Comparison of ENCODE assay signal across 8 cellular contexts in the genomic region with DNA sequence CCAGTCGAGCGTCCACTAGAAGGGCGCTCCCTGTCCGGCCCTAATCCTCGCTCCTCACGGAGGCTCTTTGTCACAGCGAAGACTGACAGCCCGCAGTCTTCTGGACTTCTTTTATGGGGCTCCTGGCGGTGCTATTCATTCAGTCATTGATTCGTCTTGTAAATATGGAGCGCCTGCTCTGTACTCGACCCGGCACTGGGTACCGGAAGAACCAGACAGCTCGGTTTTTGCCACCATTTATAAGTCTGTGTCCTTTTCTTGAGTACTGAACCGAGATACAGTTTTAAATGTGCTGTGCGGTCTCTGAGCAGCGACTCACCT. TPM values are rescaled to one million over a fixed set of nuclear protein-coding genes. Genes with fewer than 3 reads are reported as not detected.
A peak's percentile ranks its signal among the peaks of the same experiment; 100 is the strongest.
DNase-seq lines count a peak whose midpoint lies in the region; ATAC-seq lines count a peak whose summit lies in the region.

No MANE protein-coding gene starts in this region.

- peak overlapping the region; percentile 52 for H3K27ac ChIP-seq in CD8-positive, alpha-beta memory T cell (ENCODE audit: low read depth, low read length)

- no peaks in the 10 kb centered on the region for H3K9me3 Mint-ChIP-seq in CD8-positive, alpha-beta memory T cell
- H3K9me3 Mint-ChIP-seq in IgD-negative memory B cell, result no peaks in the 10 kb centered on the region
- H3K9me3 Mint-ChIP-seq in activated T-helper 1 cell treated with anti-CD3 and anti-CD28 coated beads, Interleukin-12 subunit alpha, Interleukin-12 subunit beta, Interleukin-2, Interleukin-4 antibody, amounts not matched to agents 30 ng/mL and 10 ng/mL and 1 ng/mL, durations not matched to agents 14 hours and 24 hours and 36 hours, result peaks cover 6% of the 10 kb centered on the region
- peaks cover 4% of the 10 kb centered on the region for H3K9me3 Mint-ChIP-seq in stimulated activated naive CD8-positive, alpha-beta T cell treated with anti-CD3 and anti-CD28 coated beads, Interleukin-15, Interleukin-2, amounts not matched to agents 100 ng/mL and 50 ng/mL, for 24 hours

- peak overlapping the region; percentile 54 for H3K9ac ChIP-seq in iPS-15b (ENCODE audit: low read depth, low read length)

- H3K4me3 ChIP-seq in CD8-positive, alpha-beta memory T cell (ENCODE audit: low read length), result peak overlapping the region; percentile 84
- peak overlapping the region; percentile 77 for H3K4me3 ChIP-seq in iPS-15b (ENCODE audit: low read depth, low read length)

- peak overlapping the region; percentile 88 to 99 (median 97) for H3K27ac Mint-ChIP-seq in CD8-positive, alpha-beta memory T cell
- peak overlapping the region; percentile 91 to 98 (median 98) for H3K27ac Mint-ChIP-seq in IgD-negative memory B cell
- H3K27ac Mint-ChIP-seq in activated T-helper 1 cell treated with anti-CD3 and anti-CD28 coated beads, Interleukin-12 subunit alpha, Interleukin-12 subunit beta, Interleukin-2, Interleukin-4 antibody, amounts not matched to agents 30 ng/mL and 10 ng/mL and 1 ng/mL, durations not matched to agents 14 hours and 24 hours and 36 hours, result peak overlapping the region; percentile 99
- H3K27ac Mint-ChIP-seq in stimulated activated naive CD8-positive, alpha-beta T cell treated with anti-CD3 and anti-CD28 coated beads, Interleukin-15, Interleukin-2, amounts not matched to agents 100 ng/mL and 50 ng/mL, for 24 hours, result peak overlapping the region; percentile 91

- H3K4me1 ChIP-seq in CD8-positive, alpha-beta memory T cell (ENCODE audit: insufficient read depth, low read length), result peaks cover 20% of the 10 kb centered on the region
- H3K4me1 ChIP-seq in iPS-15b (ENCODE audit: control insufficient read depth, insufficient read depth, low read length), result peaks cover 3% of the 10 kb centered on the region

- POLR2A ChIA-PET in CD8-positive, alpha-beta memory T cell (lab: Charles Lee), result interaction anchor here (0.6 to 2.1 kb wide), 4 partner anchors 8 to 486 kb away, joined by 3 to 18 read pairs (median 4); a partner anchor contains a TSS

- H3K36me3 Mint-ChIP-seq in CD8-positive, alpha-beta memory T cell, result peaks cover 0 to 22% (median 4%) of the 10 kb centered on the region in 3 donors
- peaks cover 8% of the 10 kb centered on the region for H3K36me3 Mint-ChIP-seq in IgD-negative memory B cell
- H3K36me3 Mint-ChIP-seq in activated T-helper 1 cell treated with anti-CD3 and anti-CD28 coated beads, Interleukin-12 subunit alpha, Interleukin-12 subunit beta, Interleukin-2, Interleukin-4 antibody, amounts not matched to agents 30 ng/mL and 10 ng/mL and 1 ng/mL, durations not matched to agents 14 hours and 24 hours and 36 hours (ENCODE audit: low read depth), result peaks cover 10% of the 10 kb centered on the region
- peaks cover 36% of the 10 kb centered on the region for H3K36me3 Mint-ChIP-seq in stimulated activated naive CD8-positive, alpha-beta T cell treated with anti-CD3 and anti-CD28 coated beads, Interleukin-15, Interleukin-2, amounts not matched to agents 100 ng/mL and 50 ng/mL, for 24 hours (ENCODE audit: low read depth)

- peak overlapping the region; percentile 88 to 98 (median 93) for H3K4me3 Mint-ChIP-seq in CD8-positive, alpha-beta memory T cell
- H3K4me3 Mint-ChIP-seq in IgD-negative memory B cell, result peak overlapping the region; percentile 93 to 100 (median 95)
- H3K4me3 Mint-ChIP-seq in activated T-helper 1 cell treated with anti-CD3 and anti-CD28 coated beads, Interleukin-12 subunit alpha, Interleukin-12 subunit beta, Interleukin-2, Interleukin-4 antibody, amounts not matched to agents 30 ng/mL and 10 ng/mL and 1 ng/mL, durations not matched to agents 14 hours and 24 hours and 36 hours, result peak overlapping the region; percentile 92
- H3K4me3 Mint-ChIP-seq in stimulated activated naive CD8-positive, alpha-beta T cell treated with anti-CD3 and anti-CD28 coated beads, Interleukin-15, Interleukin-2, amounts not matched to agents 100 ng/mL and 50 ng/mL, for 24 hours, result peak overlapping the region; percentile 94

- peak in 2 of 5 donors; percentile 73 to 75 for DNase-seq in CD8-positive, alpha-beta memory T cell
- DNase-seq in activated T-helper 1 cell treated with anti-CD3 and anti-CD28 coated beads, Interleukin-12 subunit alpha, Interleukin-12 subunit beta, Interleukin-2, Interleukin-4 antibody, amounts not matched to agents 30 ng/mL and 10 ng/mL and 1 ng/mL, durations not matched to agents 14 hours and 24 hours and 36 hours (ENCODE audit: low spot score), result no peak
- DNase-seq in SKM-1 (lab: John Stamatoyannopoulos, UW; ENCODE audit: unreplicated experiment), result no peak
- no peak for DNase-seq in activated CD8-positive, alpha-beta memory T cell treated with anti-CD3 and anti-CD28 coated beads, Interleukin-2, amount 50 U/mL, for 4 hours

- peaks cover 0 to 2% of the 10 kb centered on the region in 2 donors for H3K27me3 Mint-ChIP-seq in CD8-positive, alpha-beta memory T cell
- no peaks in the 10 kb centered on the region for H3K27me3 Mint-ChIP-seq in IgD-negative memory B cell
- H3K27me3 Mint-ChIP-seq in activated T-helper 1 cell treated with anti-CD3 and anti-CD28 coated beads, Interleukin-12 subunit alpha, Interleukin-12 subunit beta, Interleukin-2, Interleukin-4 antibody, amounts not matched to agents 30 ng/mL and 10 ng/mL and 1 ng/mL, durations not matched to agents 14 hours and 24 hours and 36 hours (ENCODE audit: insufficient read depth), result peaks cover 2% of the 10 kb centered on the region
- no peaks in the 10 kb centered on the region for H3K27me3 Mint-ChIP-seq in stimulated activated naive CD8-positive, alpha-beta T cell treated with anti-CD3 and anti-CD28 coated beads, Interleukin-15, Interleukin-2, amounts not matched to agents 100 ng/mL and 50 ng/mL, for 24 hours

- H3K9me3 ChIP-seq in CD8-positive, alpha-beta memory T cell (ENCODE audit: low read length), result no peaks in the 10 kb centered on the region
- H3K9me3 ChIP-seq in iPS-15b (ENCODE audit: control insufficient read depth, insufficient read depth, low read length), result no peaks in the 10 kb centered on the region

- CTCF ChIA-PET in CD8-positive, alpha-beta memory T cell (lab: Charles Lee), result interaction anchor here (1.3 to 3.6 kb wide), 2 partner anchors 8 to 219 kb away, joined by 3 to 39 read pairs; no protein-coding TSS in a partner anchor

- peak; percentile 16 for ATAC-seq in GM19438 (IDR thresholded peaks at IDR 0.05; ENCODE audit: low read depth, unreplicated experiment)

- H3K4me1 Mint-ChIP-seq in CD8-positive, alpha-beta memory T cell, result peaks cover 38 to 52% (median 43%) of the 10 kb centered on the region in 3 donors
- peaks cover 19 to 30% (median 27%) of the 10 kb centered on the region in 3 donors for H3K4me1 Mint-ChIP-seq in IgD-negative memory B cell
- H3K4me1 Mint-ChIP-seq in activated T-helper 1 cell treated with anti-CD3 and anti-CD28 coated beads, Interleukin-12 subunit alpha, Interleukin-12 subunit beta, Interleukin-2, Interleukin-4 antibody, amounts not matched to agents 30 ng/mL and 10 ng/mL and 1 ng/mL, durations not matched to agents 14 hours and 24 hours and 36 hours (ENCODE audit: low read depth), result peaks cover 46% of the 10 kb centered on the region
- peaks cover 48% of the 10 kb centered on the region for H3K4me1 Mint-ChIP-seq in stimulated activated naive CD8-positive, alpha-beta T cell treated with anti-CD3 and anti-CD28 coated beads, Interleukin-15, Interleukin-2, amounts not matched to agents 100 ng/mL and 50 ng/mL, for 24 hours (ENCODE audit: low read depth)

- intact Hi-C loops in activated T-helper 1 cell treated with anti-CD3 and anti-CD28 coated beads, Interleukin-12 subunit alpha, Interleukin-12 subunit beta, Interleukin-2, Interleukin-4 antibody, amounts not matched to agents 30 ng/mL and 10 ng/mL and 1 ng/mL, durations not matched to agents 14 hours and 24 hours and 36 hours (cut with micrococcal nuclease), result loop anchor here (1.0 to 5.0 kb wide), 16 partner anchors 9 to 725 kb away; a partner anchor contains a TSS

- H3K27me3 ChIP-seq in CD8-positive, alpha-beta memory T cell (ENCODE audit: insufficient read depth, low read length, poor library complexity, severe bottlenecking), result no peaks in the 10 kb centered on the region
- H3K27me3 ChIP-seq in iPS-15b (ENCODE audit: control insufficient read depth, insufficient read depth, low read length), result no peaks in the 10 kb centered on the region

- no peaks in the 10 kb centered on the region for H3K36me3 ChIP-seq in CD8-positive, alpha-beta memory T cell (ENCODE audit: insufficient read depth, low read length)
- H3K36me3 ChIP-seq in iPS-15b (ENCODE audit: control insufficient read depth, insufficient read depth, low read length), result no peaks in the 10 kb centered on the region

RNA-seq across cellular contexts. Expression of a gene that starts 0.6 kb away (rescaled TPM):
- 10 to 100 TPM; 14.3 to 14.7 TPM for total RNA-seq in CD8-positive, alpha-beta memory T cell
- polyA plus RNA-seq in CD8-positive, alpha-beta memory T cell, result 17.9 TPM
- 25.3 TPM for polyA plus RNA-seq in IgD-negative memory B cell
- total RNA-seq in activated T-helper 1 cell treated with anti-CD3 and anti-CD28 coated beads, Interleukin-12 subunit alpha, Interleukin-12 subunit beta, Interleukin-2, Interleukin-4 antibody, amounts not matched to agents 30 ng/mL and 10 ng/mL and 1 ng/mL, durations not matched to agents 14 hours and 24 hours and 36 hours, result 14.4 and 17.9 TPM in 2 replicates

RNA-seq across cellular contexts. Expression of a gene that starts 0.7 kb away (rescaled TPM):
- 10 to 100 TPM; 19.7 to 20.0 TPM for total RNA-seq in CD8-positive, alpha-beta memory T cell
- 3.6 TPM for polyA plus RNA-seq in CD8-positive, alpha-beta memory T cell
- 2.0 TPM for polyA plus RNA-seq in IgD-negative memory B cell
- 14.7 and 16.2 TPM in 2 replicates for total RNA-seq in activated T-helper 1 cell treated with anti-CD3 and anti-CD28 coated beads, Interleukin-12 subunit alpha, Interleukin-12 subunit beta, Interleukin-2, Interleukin-4 antibody, amounts not matched to agents 30 ng/mL and 10 ng/mL and 1 ng/mL, durations not matched to agents 14 hours and 24 hours and 36 hours
